ENCODE assay signal across 10 cellular contexts in genomic region chr5:155908543-155908942, GRCh38.
"Had no signal": no experiment of that assay in that cellular context is flagged by ENCODE, and none has a peak within 500 bp of the region (broad histone marks: within the 10 kb centered on the region; RNA-seq: fewer than 3 reads in every experiment).

No MANE protein-coding gene starts in this region.

- DNase-seq: H9, HCEC 1CT, HFFc6, IMR-90, KBM-7 had no signal

- FAIRE-seq: H1, H54 had no signal

- H3K9ac ChIP-seq: KMS-11 had no signal

- H3K4me1 Mint-ChIP-seq: GM23338, H9 had no signal

- H3K27ac ChIP-seq: HL-60, KMS-11 had no signal

- H3K9me3 Mint-ChIP-seq: GM23338, H9 had no signal

- H3K4me3 Mint-ChIP-seq: GM23338, H9, HFFc6 had no signal

- H3K4me3 ChIP-seq: GM23338 had no signal

- H3K27ac Mint-ChIP-seq: GM23338, H9, HFFc6 had no signal

- H3K4me2 ChIP-seq: GM23338, KMS-11 had no signal

- H2AFZ ChIP-seq: GM23338 had no signal

- ATAC-seq: GM23338 had no signal
